In the genomic region with DNA sequence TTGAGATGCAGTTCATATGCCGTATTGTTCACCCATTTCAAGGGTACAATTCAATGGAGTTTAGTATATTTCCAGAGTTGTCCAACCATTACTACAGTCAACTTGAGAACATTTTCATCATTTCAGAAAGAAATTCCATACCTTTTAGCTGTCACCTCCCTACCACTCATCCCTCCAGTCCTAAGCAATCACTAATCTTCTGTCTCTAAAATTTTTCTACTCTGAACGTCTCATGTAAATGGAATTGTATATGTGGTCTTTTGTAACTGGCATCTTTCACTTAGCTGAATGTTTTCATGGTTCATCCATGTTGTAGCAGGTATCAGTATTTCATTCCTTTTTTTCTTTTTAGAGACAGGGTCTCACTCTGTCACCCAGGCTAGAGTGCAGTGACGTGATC, we compare ENCODE assay signal across 13 cellular contexts. TPM values are rescaled to one million over a fixed set of nuclear protein-coding genes. Genes with fewer than 3 reads are reported as not detected.
A peak's percentile ranks its signal among the peaks of the same experiment; 100 is the strongest.
DNase-seq lines count a peak whose midpoint lies in the region; ATAC-seq and TF ChIP-seq lines count a peak whose summit lies in the region.
"Had no signal": no experiment of that assay in that cellular context is flagged by ENCODE, and none has a peak within 500 bp of the region (broad histone marks: within the 10 kb centered on the region; RNA-seq: fewer than 3 reads in every experiment).

No MANE protein-coding gene starts in this region.

- ATAC-seq in activated B cell treated with CpG ODN at 0.5 μM for 24 hours (ENCODE audit: low read depth) (no peak), memory B cell (ENCODE audit: low read depth) (no peak), GM18520 (IDR thresholded peaks at IDR 0.05; ENCODE audit: unreplicated experiment) (no peak)
- ATAC-seq: body of pancreas, pancreas had no signal

- no peak for TF ChIP-seq CTCF in activated B cell treated with CpG ODN at 0.5 μM for 24 hours (IDR thresholded peaks at IDR 0.05)

- no peak overlapping the region for H3K4me3 Mint-ChIP-seq in T-helper 2 cell treated with Interferon-gamma antibody and Interleukin-4, amounts not matched to agents 5 μg/mL and 100 μg/mL, for 36 hours
- H3K4me3 Mint-ChIP-seq in activated B cell treated with CpG ODN at 0.5 μM for 24 hours (no peak overlapping the region), memory B cell (no peak overlapping the region)

- H3K4me1 Mint-ChIP-seq in T-helper 2 cell treated with Interferon-gamma antibody and Interleukin-4, amounts not matched to agents 5 μg/mL and 100 μg/mL, for 36 hours (ENCODE audit: low read depth): peaks cover 53% of the 10 kb centered on the region
- peaks cover 92% of the 10 kb centered on the region for H3K4me1 Mint-ChIP-seq in activated B cell treated with CpG ODN at 0.5 μM for 24 hours
- H3K4me1 Mint-ChIP-seq in memory B cell: peaks cover 66% of the 10 kb centered on the region

- peaks cover 42% of the 10 kb centered on the region for H3K36me3 Mint-ChIP-seq in T-helper 2 cell treated with Interferon-gamma antibody and Interleukin-4, amounts not matched to agents 5 μg/mL and 100 μg/mL, for 36 hours (ENCODE audit: low read depth)
- H3K36me3 Mint-ChIP-seq in activated B cell treated with CpG ODN at 0.5 μM for 24 hours (ENCODE audit: low read depth): peaks cover 43% of the 10 kb centered on the region
- H3K36me3 Mint-ChIP-seq in memory B cell: peaks cover 29% of the 10 kb centered on the region

- H3K27me3 Mint-ChIP-seq in T-helper 2 cell treated with Interferon-gamma antibody and Interleukin-4, amounts not matched to agents 5 μg/mL and 100 μg/mL, for 36 hours (ENCODE audit: low read depth): no peaks in the 10 kb centered on the region
- H3K27me3 Mint-ChIP-seq in activated B cell treated with CpG ODN at 0.5 μM for 24 hours: no peaks in the 10 kb centered on the region
- H3K27me3 Mint-ChIP-seq in memory B cell: no peaks in the 10 kb centered on the region

- CTCF ChIA-PET in activated B cell treated with CpG ODN at 0.5 μM for 24 hours (lab: Charles Lee): interaction anchor here (8.6 kb wide), 1 partner anchor 26 kb away, joined by 65 read pairs; no protein-coding TSS in a partner anchor

- POLR2A ChIA-PET in activated B cell treated with CpG ODN at 0.5 μM for 24 hours (lab: Charles Lee): interaction anchor here (0.6 to 8.5 kb wide), 5 partner anchors 9 to 25 kb away, joined by 3 to 272 read pairs (median 5); no protein-coding TSS in a partner anchor

- intact Hi-C loops in activated B cell treated with CpG ODN at 0.5 μM for 24 hours (cut with micrococcal nuclease): no loop called here

- no peak for DNase-seq in T-helper 2 cell treated with Interferon-gamma antibody and Interleukin-4, amounts not matched to agents 5 μg/mL and 100 μg/mL, for 36 hours (ENCODE audit: low spot score)
- DNase-seq in T-helper 2 cell: no peak
- DNase-seq in HCEC 1CT: peak; percentile 64
- no peak for DNase-seq in activated B cell treated with CpG ODN at 0.5 μM for 24 hours
- DNase-seq in memory B cell (ENCODE audit: low spot score in 2 of 2): no peak
- no peak for DNase-seq in putamen (ENCODE audit: low spot score)
- no peak for DNase-seq in GDM1 (lab: John Stamatoyannopoulos, UW)
- DNase-seq: body of pancreas, Karpas-422, NCI-H2171 treated with DMSO at 0.1 percent for 48 hours, pancreas, Right ventricle myocardium superior had no signal

- no peaks in the 10 kb centered on the region for H3K9me3 Mint-ChIP-seq in T-helper 2 cell treated with Interferon-gamma antibody and Interleukin-4, amounts not matched to agents 5 μg/mL and 100 μg/mL, for 36 hours
- H3K9me3 Mint-ChIP-seq in activated B cell treated with CpG ODN at 0.5 μM for 24 hours: no peaks in the 10 kb centered on the region
- peaks cover 3% of the 10 kb centered on the region for H3K9me3 Mint-ChIP-seq in memory B cell

- peak overlapping the region; percentile 26 for H3K27ac Mint-ChIP-seq in T-helper 2 cell treated with Interferon-gamma antibody and Interleukin-4, amounts not matched to agents 5 μg/mL and 100 μg/mL, for 36 hours
- peak overlapping the region; percentile 82 for H3K27ac Mint-ChIP-seq in activated B cell treated with CpG ODN at 0.5 μM for 24 hours
- H3K27ac Mint-ChIP-seq in memory B cell: peak overlapping the region; percentile 0

RNA-seq across cellular contexts. Expression of a gene that starts 51.1 kb away (rescaled TPM):
- 70.5 and 82.1 TPM in 2 replicates for total RNA-seq in activated B cell treated with CpG ODN at 0.5 μM for 24 hours

RNA-seq across cellular contexts. Expression of a gene that starts 59.9 kb away (rescaled TPM):
- total RNA-seq in activated B cell treated with CpG ODN at 0.5 μM for 24 hours: 84.6 and 90.1 TPM in 2 replicates

Comparison
In these comparisons a context has a peak if more than half of its experiments do, and no peak if none do; other contexts are left out.
1. H3K27ac Mint-ChIP-seq: peak in every context shown above with its lines; median percentile 82 in activated B cell treated with CpG ODN at 0.5 μM for 24 hours; 26 in T-helper 2 cell treated with Interferon-gamma antibody and Interleukin-4, amounts not matched to agents 5 μg/mL and 100 μg/mL, for 36 hours; 0 in memory B cell.